Comparison of ENCODE assay signal across 23 cellular contexts in genomic region chr18:3124822-3125221, GRCh38.
"Had no signal": no experiment of that assay in that cellular context is flagged by ENCODE, and none has a peak within 500 bp of the region (broad histone marks: within the 10 kb centered on the region; RNA-seq: fewer than 3 reads in every experiment).

No MANE protein-coding gene starts in this region.

- H3K27ac Mint-ChIP-seq: immature natural killer cell, memory B cell, mesothelial cell of epicardium had no signal

- H3K9me3 Mint-ChIP-seq: memory B cell had no signal

- FAIRE-seq: islet of Langerhans, keratinocyte, kidney had no signal

- H3K4me3 Mint-ChIP-seq: immature natural killer cell, memory B cell, mesothelial cell of epicardium, naive B cell had no signal

- H3K27me3 Mint-ChIP-seq: memory B cell, naive B cell had no signal

- DNase-seq: hippocampal formation, hypothalamus, immature natural killer cell, islet precursor cell, kidney, kidney glomerular epithelial cell, left cardiac atrium, left colon, left lung, left ventricle myocardium inferior, left ventricle myocardium superior, lower lobe of right lung, mammary epithelial cell, mesenchymal stem cell, mesendoderm, midbrain, mucosa of descending colon, naive B cell had no signal

- ATAC-seq: left cardiac atrium, left colon, left lobe of liver, left lung, left ventricle myocardium superior, lower lobe of right lung, mucosa of descending colon had no signal
